Comparison of ENCODE assay signal across 9 cellular contexts in the genomic region with DNA sequence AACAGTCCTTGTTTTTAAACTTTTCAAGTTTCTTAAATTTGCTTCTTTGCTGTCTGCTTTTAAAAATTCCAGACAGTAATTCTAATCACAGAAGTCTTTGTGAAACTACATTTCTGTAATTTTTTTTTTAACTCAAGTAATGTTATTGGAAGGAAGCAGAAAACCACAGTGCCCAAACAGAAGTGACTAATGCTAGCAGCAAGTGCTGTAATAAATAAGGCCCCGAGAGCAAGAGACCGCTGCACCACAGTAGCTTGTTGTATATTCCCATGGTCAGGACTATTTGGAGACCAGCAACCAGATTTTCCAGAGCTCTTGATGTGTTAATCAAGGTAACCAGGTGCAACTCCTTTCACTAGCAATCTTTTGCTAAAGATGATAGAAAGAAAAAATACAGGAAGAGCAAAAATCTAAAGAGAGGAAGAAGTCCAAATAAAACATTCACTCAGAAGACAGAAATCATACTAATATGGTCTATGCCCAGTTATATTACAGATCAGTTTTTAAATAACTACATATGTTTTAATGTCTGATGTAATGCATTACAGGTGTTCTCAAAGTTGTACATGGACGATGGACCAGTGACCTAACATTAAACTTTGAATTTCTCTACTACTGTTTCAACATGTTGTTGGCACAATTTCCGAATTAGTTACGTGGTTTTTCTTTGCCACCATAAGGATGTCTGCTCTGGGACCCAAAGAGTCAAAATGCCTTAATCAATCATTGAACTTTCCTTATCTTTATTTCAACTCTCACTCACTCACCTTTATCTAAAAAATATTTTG. TPM values are rescaled to one million over a fixed set of nuclear protein-coding genes. Genes with fewer than 3 reads are reported as not detected.
DNase-seq lines count a peak whose midpoint lies in the region; ATAC-seq and TF ChIP-seq lines count a peak whose summit lies in the region.
"Had no signal": no experiment of that assay in that cellular context is flagged by ENCODE, and none has a peak within 500 bp of the region (broad histone marks: within the 10 kb centered on the region; RNA-seq: fewer than 3 reads in every experiment).

No MANE protein-coding gene starts in this region.

- peaks cover 0 to 83% of the 10 kb centered on the region in 2 donors for H3K27me3 ChIP-seq in left lung

- H3K27me3 Mint-ChIP-seq in T-helper 1 cell treated with Interleukin-12 subunit alpha and Interleukin-12 subunit beta and Interleukin-4 antibody, amounts not matched to agents 30 μg/mL and 1 μg/mL, for 36 hours (ENCODE audit: low read depth): peaks cover 5% of the 10 kb centered on the region

- peaks cover 9 to 45% of the 10 kb centered on the region in 2 donors for H3K4me1 ChIP-seq in left lung

- peak; percentile 59 for ATAC-seq in GM18858 (IDR thresholded peaks at IDR 0.05; ENCODE audit: unreplicated experiment)
- ATAC-seq in HG02852 (IDR thresholded peaks at IDR 0.05; ENCODE audit: unreplicated experiment): peak; percentile 80
- peak; percentile 38 for ATAC-seq in left lung
- no peak for ATAC-seq in HG03139 (IDR thresholded peaks at IDR 0.05; ENCODE audit: unreplicated experiment)

- DNase-seq in left lung: no peak
- no peak for DNase-seq in UCSD-AML1 (lab: John Stamatoyannopoulos, UW; ENCODE audit: unreplicated experiment)
- DNase-seq in ureter (ENCODE audit: low spot score): no peak
- no peak for DNase-seq in LoVo (ENCODE audit: low spot score)

- intact Hi-C loops in left lung (cut with DNase I): no loop called here

- no peak overlapping the region for H3K27ac Mint-ChIP-seq in T-helper 1 cell treated with Interleukin-12 subunit alpha and Interleukin-12 subunit beta and Interleukin-4 antibody, amounts not matched to agents 30 μg/mL and 1 μg/mL, for 36 hours

- TF ChIP-seq CTCF in left lung (IDR thresholded peaks at IDR 0.05): no peak

- no peaks in the 10 kb centered on the region for H3K9me3 ChIP-seq in left lung

- no peaks in the 10 kb centered on the region for H3K36me3 ChIP-seq in left lung

- peak overlapping the region; percentile 3 to 46 for H3K27ac ChIP-seq in left lung

- H3K4me3 ChIP-seq in left lung: no peak overlapping the region
- H3K4me3 ChIP-seq: lung had no signal

- H3K36me3 Mint-ChIP-seq in T-helper 1 cell treated with Interleukin-12 subunit alpha and Interleukin-12 subunit beta and Interleukin-4 antibody, amounts not matched to agents 30 μg/mL and 1 μg/mL, for 36 hours (ENCODE audit: low read depth): no peaks in the 10 kb centered on the region

- H3K9me3 Mint-ChIP-seq in T-helper 1 cell treated with Interleukin-12 subunit alpha and Interleukin-12 subunit beta and Interleukin-4 antibody, amounts not matched to agents 30 μg/mL and 1 μg/mL, for 36 hours: no peaks in the 10 kb centered on the region

- peaks cover 25% of the 10 kb centered on the region for H3K4me1 Mint-ChIP-seq in T-helper 1 cell treated with Interleukin-12 subunit alpha and Interleukin-12 subunit beta and Interleukin-4 antibody, amounts not matched to agents 30 μg/mL and 1 μg/mL, for 36 hours (ENCODE audit: low read depth)

- H3K4me3 Mint-ChIP-seq in T-helper 1 cell treated with Interleukin-12 subunit alpha and Interleukin-12 subunit beta and Interleukin-4 antibody, amounts not matched to agents 30 μg/mL and 1 μg/mL, for 36 hours: peak overlapping the region; percentile 9

RNA-seq across cellular contexts. Expression of a gene that starts 36.4 kb away (rescaled TPM):
- total RNA-seq in left lung: 10 to 100 TPM; 74.2 to 76.6 TPM
- 67.1 TPM for total RNA-seq in ureter
